Comparison of ENCODE assay signal across 17 cellular contexts in genomic region chr1:47582891-47583608, GRCh38.
DNase-seq lines count a peak whose midpoint lies in the region; FAIRE-seq and TF ChIP-seq lines count a peak whose summit lies in the region.
"Had no signal": no experiment of that assay in that cellular context is flagged by ENCODE, and none has a peak within 500 bp of the region (broad histone marks: within the 10 kb centered on the region; RNA-seq: fewer than 3 reads in every experiment).

No MANE protein-coding gene starts in this region.

- BruUV-seq in endothelial cell of umbilical vein (replicated peaks; lab: Mats Ljungman, UMichigan), result no TSS peak

- dilution Hi-C loops in endothelial cell of umbilical vein (cut with MboI; ENCODE audit: extremely low pct_ligation_motif_present, low sequenced_read_pairs), result no loop called here

- no peaks in the 10 kb centered on the region for H3K4me1 ChIP-seq in endothelial cell of umbilical vein (ENCODE audit: control insufficient read depth, extremely low read depth, insufficient read depth, low read length)
- peaks cover 0 to 2% of the 10 kb centered on the region in 2 donors for H3K4me1 ChIP-seq in kidney (ENCODE audit: control insufficient read depth in 1 of 2, insufficient read depth in 1 of 2, low read depth in 1 of 2, low read length in 2 of 2)
- H3K4me1 ChIP-seq: pancreas had no signal

- peaks cover 0 to 3% of the 10 kb centered on the region in 2 experiments for H3K27me3 ChIP-seq in endothelial cell of umbilical vein (ENCODE audit: control insufficient read depth in 2 of 2, insufficient read depth in 2 of 2, low read length in 2 of 2)
- H3K27me3 ChIP-seq: body of pancreas, pancreas had no signal

- CTCF ChIA-PET in RWPE1 (lab: Yijun Ruan, JAX), result interaction anchor here (0.6 kb wide), 1 partner anchor 18 kb away, joined by 3 read pairs; no protein-coding TSS in a partner anchor
- CTCF ChIA-PET in endothelial cell of umbilical vein (lab: Charles Lee), result interaction anchor here (0.9 to 1.2 kb wide), 4 partner anchors 18 to 150 kb away, joined by 3 read pairs; no protein-coding TSS in a partner anchor

- no peak overlapping the region for H3K27ac ChIP-seq in RWPE1
- no peak overlapping the region for H3K27ac ChIP-seq in endothelial cell of umbilical vein (ENCODE audit: insufficient read depth, low read depth, low read length)
- H3K27ac ChIP-seq in kidney (ENCODE audit: low read depth in 2 of 2, low read length in 2 of 2), result no peak overlapping the region
- H3K27ac ChIP-seq: body of pancreas, pancreas had no signal

- no peaks in the 10 kb centered on the region for H3K36me3 ChIP-seq in endothelial cell of umbilical vein (ENCODE audit: control insufficient read depth in 2 of 2, extremely low read depth in 1 of 2, insufficient read depth in 2 of 2, low read length in 2 of 2)
- H3K36me3 ChIP-seq in kidney (ENCODE audit: control insufficient read depth in 1 of 2, insufficient read depth in 2 of 2, low read length in 2 of 2), result no peaks in the 10 kb centered on the region
- H3K36me3 ChIP-seq: pancreas had no signal

- TF ChIP-seq CTCF in RWPE1 (conservative IDR thresholded peaks at IDR 0.05; ENCODE audit: low read depth) (no peak), endothelial cell of umbilical vein (IDR thresholded peaks at IDR 0.05; ENCODE audit: extremely low read depth in 1 of 2, insufficient read depth in 1 of 2, low read depth in 1 of 2, low read length in 2 of 2) (no peak), osteocyte (IDR thresholded peaks at IDR 0.05) (no peak), kidney (IDR thresholded peaks at IDR 0.05; ENCODE audit: borderline replicate concordance, extremely low read depth, insufficient read depth) (no peak)

- no peak overlapping the region for H3K27ac Mint-ChIP-seq in osteocyte (ENCODE audit: unreplicated experiment)
- H3K27ac Mint-ChIP-seq: B cell, T-helper 17 cell had no signal

- H3K4me3 Mint-ChIP-seq in osteocyte (ENCODE audit: unreplicated experiment), result no peak overlapping the region
- H3K4me3 Mint-ChIP-seq: B cell, T-helper 17 cell had no signal

- H4K20me1 ChIP-seq in endothelial cell of umbilical vein (replicated peaks; ENCODE audit: control insufficient read depth, extremely low read depth, insufficient read depth, low read length), result no peaks in the 10 kb centered on the region

- DNase-seq in Daoy (ENCODE audit: low read depth), result peak; percentile 58
- DNase-seq in RWPE1 (ENCODE audit: low spot score), result peak; percentile 60
- DNase-seq in endothelial cell of umbilical vein (ENCODE audit: low read depth, low spot score), result no peak
- peak; percentile 67 for DNase-seq in osteocyte (ENCODE audit: extremely low spot score, unreplicated experiment)
- no peak for DNase-seq in T1000 (lab: John Stamatoyannopoulos, UW)
- DNase-seq in activated effector memory CD4-positive, alpha-beta T cell treated with Interleukin-2 at 50 U/mL for 16 hours, result no peak
- no peak for DNase-seq in stimulated activated CD4-positive, alpha-beta T cell treated with anti-CD3 and anti-CD28 coated beads, Interleukin-15, amount 100 ng/mL, for 24 hours
- DNase-seq in kidney, result no peak
- DNase-seq: activated CD4-positive, alpha-beta T cell treated with anti-CD3 and anti-CD28 coated beads for 4 hours; body of pancreas; DMS79 treated with DMSO at 0.1 percent for 48 hours; NCI-H1930; NCI-H524 treated with DMSO at 0.1 percent for 48 hours; T-helper 17 cell had no signal

- POLR2A ChIA-PET in RWPE1 (lab: Yijun Ruan, JAX; ENCODE audit: low non-redundant PET) (interaction anchor here (0.6 kb wide), 1 partner anchor 43 kb away, joined by 3 read pairs; no protein-coding TSS in a partner anchor), endothelial cell of umbilical vein (lab: Charles Lee) (no interaction called here)

- H3K9me1 ChIP-seq in endothelial cell of umbilical vein (replicated peaks; ENCODE audit: control insufficient read depth, extremely low read depth, insufficient read depth, low read length), result no peaks in the 10 kb centered on the region

- FAIRE-seq in endothelial cell of umbilical vein (lab: Jason Lieb, UNC) (no peak), kidney (lab: Jason Lieb, UNC) (no peak)
- FAIRE-seq: pancreas had no signal

- H3K4me1 Mint-ChIP-seq in osteocyte (ENCODE audit: unreplicated experiment), result peaks cover 6% of the 10 kb centered on the region
- H3K4me1 Mint-ChIP-seq: B cell, T-helper 17 cell had no signal

- no peaks in the 10 kb centered on the region for H3K9me3 Mint-ChIP-seq in osteocyte (ENCODE audit: unreplicated experiment)

- no peaks in the 10 kb centered on the region for H3K36me3 Mint-ChIP-seq in osteocyte (ENCODE audit: unreplicated experiment)

- no peak overlapping the region for H3K4me2 ChIP-seq in endothelial cell of umbilical vein (ENCODE audit: insufficient read depth, low read length)
- H3K4me2 ChIP-seq: smooth muscle cell had no signal

- no peak for TF ChIP-seq POLR2A in endothelial cell of umbilical vein (IDR thresholded peaks at IDR 0.05; ENCODE audit: low read depth, low read length)

- H3K9ac ChIP-seq in endothelial cell of umbilical vein (replicated peaks; ENCODE audit: extremely low read depth, insufficient read depth, low read length), result no peak overlapping the region
- no peak overlapping the region for H3K9ac ChIP-seq in kidney (ENCODE audit: low read length in 2 of 2)

- H2AFZ ChIP-seq in endothelial cell of umbilical vein (ENCODE audit: low read depth, low read length), result no peak overlapping the region

- peaks cover 56% of the 10 kb centered on the region for H3K27me3 Mint-ChIP-seq in osteocyte (ENCODE audit: unreplicated experiment)

- H3K4me3 ChIP-seq in endothelial cell of umbilical vein (replicated peaks in 1 of 3; ENCODE audit: insufficient read depth in 1 of 3, low read depth in 1 of 3, low read length in 3 of 3) (no peak overlapping the region), kidney (ENCODE audit: low read length in 2 of 2) (no peak overlapping the region)
- H3K4me3 ChIP-seq: body of pancreas, pancreas, smooth muscle cell had no signal

- intact Hi-C loops in endothelial cell of umbilical vein (cut with micrococcal nuclease), result no loop called here
- intact Hi-C loops in kidney (cut with DNase I), result no loop called here

- no peaks in the 10 kb centered on the region for H3K79me2 ChIP-seq in endothelial cell of umbilical vein (ENCODE audit: control insufficient read depth, insufficient read depth, low read length)

- no peaks in the 10 kb centered on the region for H3K9me3 ChIP-seq in endothelial cell of umbilical vein (replicated peaks; ENCODE audit: control insufficient read depth, insufficient read depth, low read length)
- H3K9me3 ChIP-seq in kidney (ENCODE audit: control insufficient read depth in 1 of 2, low read length in 2 of 2), result no peaks in the 10 kb centered on the region
- H3K9me3 ChIP-seq: body of pancreas, pancreas had no signal

TF ChIP-seq in endothelial cell of umbilical vein, 7 proteins besides CTCF, POLR2A, EP300 and RAD21:
- TF ChIP-seq EZH2 (IDR thresholded peaks at IDR 0.05; ENCODE audit: borderline replicate concordance, low read depth, low read length, severe bottlenecking), result no peak
- TF ChIP-seq GATA2 (IDR thresholded peaks at IDR 0.05; ENCODE audit: insufficient read depth, insufficient read length, low read depth, low read length), result no peak
- TF ChIP-seq JUN (IDR thresholded peaks at IDR 0.05; ENCODE audit: borderline replicate concordance, insufficient read depth, insufficient read length, low read depth), result peak; percentile 45
- no peak for TF ChIP-seq POLR2AphosphoS5 (IDR thresholded peaks at IDR 0.05; ENCODE audit: insufficient read depth, low read depth, low read length)
- TF ChIP-seq MYC (IDR thresholded peaks at IDR 0.05; ENCODE audit: low read depth, low read length), result no peak
- TF ChIP-seq MAX (IDR thresholded peaks at IDR 0.05; ENCODE audit: insufficient read depth, insufficient read length), result no peak
- peak; percentile 62 for TF ChIP-seq FOS (IDR thresholded peaks at IDR 0.05; ENCODE audit: borderline replicate concordance, insufficient read depth, low read length)

Comparison
In these comparisons a context has a peak if more than half of its experiments do, and no peak if none do; other contexts are left out.
1. DNase-seq: peak in Daoy (single experiment), RWPE1 (single experiment) and osteocyte (single experiment); none in endothelial cell of umbilical vein (single experiment), T1000 (single experiment), activated effector memory CD4-positive, alpha-beta T cell treated with Interleukin-2 at 50 U/mL for 16 hours (single experiment), stimulated activated CD4-positive, alpha-beta T cell treated with anti-CD3 and anti-CD28 coated beads, Interleukin-15, amount 100 ng/mL, for 24 hours (single experiment) and kidney (single experiment).